Comparison of ENCODE assay signal across 1 cellular context in the genomic region with DNA sequence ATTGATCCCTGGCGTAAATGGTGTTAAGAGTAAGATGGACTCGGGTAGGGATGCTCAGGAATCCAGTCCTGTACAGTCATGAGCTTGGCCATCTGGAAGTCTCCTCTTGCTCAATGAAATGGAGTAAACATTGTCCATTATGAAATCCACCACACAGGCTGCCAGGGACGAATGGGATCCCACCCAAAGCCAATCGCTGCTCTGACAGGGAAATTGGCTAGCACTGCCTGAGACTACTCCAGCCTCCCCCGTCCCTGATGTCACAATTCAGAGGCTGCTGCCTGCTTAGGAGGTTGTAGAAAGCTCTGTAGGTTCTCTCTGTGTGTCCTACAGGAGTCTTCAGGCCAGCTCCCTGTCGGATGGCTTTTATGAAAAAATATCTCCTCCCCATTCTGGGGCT.
TF ChIP-seq lines count a peak whose summit lies in the region.

Gene HSD11B1 (plus strand): TSS at position 263 of the 400 bp plus-strand sequence. CDS start 97 bp downstream, at position 360.

TF ChIP-seq in GM12878, 131 proteins besides CTCF, POLR2A, EP300 and RAD21:
- TF ChIP-seq ETV6 (conservative IDR thresholded peaks at IDR 0.05 in 1 of 2, IDR thresholded peaks at IDR 0.05 in 1 of 2; ENCODE audit: borderline replicate concordance in 1 of 2, low read depth in 1 of 2) = no peak
- TF ChIP-seq LARP7 (IDR thresholded peaks at IDR 0.05) = no peak
- TF ChIP-seq, protein P1, sequence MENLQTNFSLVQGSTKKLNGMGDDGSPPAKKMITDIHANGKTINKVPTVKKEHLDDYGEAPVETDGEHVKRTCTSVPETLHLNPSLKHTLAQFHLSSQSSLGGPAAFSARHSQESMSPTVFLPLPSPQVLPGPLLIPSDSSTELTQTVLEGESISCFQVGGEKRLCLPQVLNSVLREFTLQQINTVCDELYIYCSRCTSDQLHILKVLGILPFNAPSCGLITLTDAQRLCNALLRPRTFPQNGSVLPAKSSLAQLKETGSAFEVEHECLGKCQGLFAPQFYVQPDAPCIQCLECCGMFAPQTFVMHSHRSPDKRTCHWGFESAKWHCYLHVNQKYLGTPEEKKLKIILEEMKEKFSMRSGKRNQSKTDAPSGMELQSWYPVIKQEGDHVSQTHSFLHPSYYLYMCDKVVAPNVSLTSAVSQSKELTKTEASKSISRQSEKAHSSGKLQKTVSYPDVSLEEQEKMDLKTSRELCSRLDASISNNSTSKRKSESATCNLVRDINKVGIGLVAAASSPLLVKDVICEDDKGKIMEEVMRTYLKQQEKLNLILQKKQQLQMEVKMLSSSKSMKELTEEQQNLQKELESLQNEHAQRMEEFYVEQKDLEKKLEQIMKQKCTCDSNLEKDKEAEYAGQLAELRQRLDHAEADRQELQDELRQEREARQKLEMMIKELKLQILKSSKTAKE (IDR thresholded peaks at IDR 0.05; ENCODE audit: low read depth, poor library complexity, severe bottlenecking) = no peak
- TF ChIP-seq IRF3 (IDR thresholded peaks at IDR 0.05) = no peak
